11 cellular contexts compared by ENCODE assay signal in genomic region chr4:38065900-38066299, GRCh38.
"Had no signal": no experiment of that assay in that cellular context is flagged by ENCODE, and none has a peak within 500 bp of the region (broad histone marks: within the 10 kb centered on the region; RNA-seq: fewer than 3 reads in every experiment).

No MANE protein-coding gene starts in this region.

- FAIRE-seq: H1, H54 had no signal

- H3K27ac Mint-ChIP-seq: GM23338, H9, HFFc6 had no signal

- H3K27ac ChIP-seq: GM23248 had no signal

- H2AFZ ChIP-seq: GM23248, GM23338 had no signal

- H3K9me3 Mint-ChIP-seq: GM23338, H9, HFFc6 had no signal

- H3K4me3 ChIP-seq: GM23248, GM23338, HAP-1 had no signal

- H3K9ac ChIP-seq: GM23248 had no signal

- ATAC-seq: GM23338, HCT116 had no signal

- DNase-seq: GM23248, GOT3, H7, H9, HCEC 1CT, HFFc6 had no signal

- H3K4me3 Mint-ChIP-seq: GM23338, H9, HFFc6 had no signal

- H3K9me3 ChIP-seq: HAP-1 had no signal

- H3K4me2 ChIP-seq: GM23338 had no signal

- H3K4me1 ChIP-seq: HAP-1 had no signal
